1 cellular context compared by ENCODE assay signal in the genomic region with DNA sequence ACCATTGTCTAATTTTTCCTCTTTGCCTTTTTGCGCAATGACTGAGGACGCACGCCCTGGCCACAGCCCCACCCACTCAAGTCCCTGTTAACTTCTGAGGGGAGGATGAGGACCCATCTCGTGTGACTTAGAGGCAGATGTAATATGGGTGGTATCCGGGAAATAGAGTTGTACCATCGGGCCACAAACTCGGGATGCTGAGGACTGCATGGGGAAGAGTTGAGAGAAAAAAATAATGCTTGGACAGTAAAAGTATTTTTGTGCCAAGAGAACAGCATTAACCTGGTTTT.
TF ChIP-seq lines count a peak whose summit lies in the region.

No MANE protein-coding gene starts in this region.

TF ChIP-seq in K562, 482 proteins besides CTCF, POLR2A, EP300 and RAD21 (continued from another document and continues in another):
- TF ChIP-seq, protein P1, sequence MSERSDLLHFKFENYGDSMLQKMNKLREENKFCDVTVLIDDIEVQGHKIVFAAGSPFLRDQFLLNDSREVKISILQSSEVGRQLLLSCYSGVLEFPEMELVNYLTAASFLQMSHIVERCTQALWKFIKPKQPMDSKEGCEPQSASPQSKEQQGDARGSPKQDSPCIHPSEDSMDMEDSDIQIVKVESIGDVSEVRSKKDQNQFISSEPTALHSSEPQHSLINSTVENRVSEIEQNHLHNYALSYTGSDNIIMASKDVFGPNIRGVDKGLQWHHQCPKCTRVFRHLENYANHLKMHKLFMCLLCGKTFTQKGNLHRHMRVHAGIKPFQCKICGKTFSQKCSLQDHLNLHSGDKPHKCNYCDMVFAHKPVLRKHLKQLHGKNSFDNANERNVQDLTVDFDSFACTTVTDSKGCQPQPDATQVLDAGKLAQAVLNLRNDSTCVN (CRISPR knock-in tag; IDR thresholded peaks at IDR 0.05): no peak
- TF ChIP-seq, protein P2, sequence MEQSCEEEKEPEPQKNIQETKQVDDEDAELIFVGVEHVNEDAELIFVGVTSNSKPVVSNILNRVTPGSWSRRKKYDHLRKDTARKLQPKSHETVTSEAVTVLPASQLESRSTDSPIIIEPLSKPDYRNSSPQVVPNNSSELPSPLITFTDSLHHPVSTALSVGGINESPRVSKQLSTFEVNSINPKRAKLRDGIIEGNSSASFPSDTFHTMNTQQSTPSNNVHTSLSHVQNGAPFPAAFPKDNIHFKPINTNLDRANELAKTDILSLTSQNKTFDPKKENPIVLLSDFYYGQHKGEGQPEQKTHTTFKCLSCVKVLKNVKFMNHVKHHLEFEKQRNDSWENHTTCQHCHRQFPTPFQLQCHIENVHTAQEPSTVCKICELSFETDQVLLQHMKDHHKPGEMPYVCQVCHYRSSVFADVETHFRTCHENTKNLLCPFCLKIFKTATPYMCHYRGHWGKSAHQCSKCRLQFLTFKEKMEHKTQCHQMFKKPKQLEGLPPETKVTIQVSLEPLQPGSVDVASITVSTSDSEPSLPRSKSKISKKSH (CRISPR knock-in tag; IDR thresholded peaks at IDR 0.05): no peak
- TF ChIP-seq TAF7 (tag; IDR thresholded peaks at IDR 0.05) (peak; percentile 35; the same call in 1 of the 2 replicates), KLF16 (IDR thresholded peaks at IDR 0.05) (no peak), HNRNPH1 (optimal IDR thresholded peaks at IDR 0.05; ENCODE audit: low read depth, low read length) (no peak), ZBTB8A (IDR thresholded peaks at IDR 0.05; ENCODE audit: partially characterized antibody) (no peak), NR4A1 (CRISPR knock-in tag; IDR thresholded peaks at IDR 0.05) (no peak), NR4A1 (tag; IDR thresholded peaks at IDR 0.05) (peak; percentile 82; the same call in 1 of the 2 replicates), ASH1L (IDR thresholded peaks at IDR 0.05; ENCODE audit: borderline replicate concordance, low read depth, partially characterized antibody) (peak; percentile 6), GATAD2B (IDR thresholded peaks at IDR 0.05; ENCODE audit: borderline replicate concordance) (0 out of 2 replicates have a peak, but pooled peaks have one; percentile 1), EHMT2 (IDR thresholded peaks at IDR 0.05) (0 out of 2 replicates have a peak, but pooled peaks have one; percentile 3), NRF1 (conservative IDR thresholded peaks at IDR 0.05 in 1 of 2, IDR thresholded peaks at IDR 0.05 in 1 of 2) (peak in 1 of 2 experiments; percentile 15; a peak in 1 of 4 replicates), HDAC8 (tag; IDR thresholded peaks at IDR 0.05) (0 out of 2 replicates have a peak, but pooled peaks have one; percentile 81), MCM2 (IDR thresholded peaks at IDR 0.05; ENCODE audit: low read depth) (no peak), ZKSCAN8 (CRISPR knock-in tag; IDR thresholded peaks at IDR 0.05) (peak; percentile 85), ZBED1 (IDR thresholded peaks at IDR 0.05) (no peak), NFATC3 (IDR thresholded peaks at IDR 0.05) (0 out of 2 replicates have a peak, but pooled peaks have one; percentile 53), ARNT (IDR thresholded peaks at IDR 0.05) (no peak)
- TF ChIP-seq, protein P3, sequence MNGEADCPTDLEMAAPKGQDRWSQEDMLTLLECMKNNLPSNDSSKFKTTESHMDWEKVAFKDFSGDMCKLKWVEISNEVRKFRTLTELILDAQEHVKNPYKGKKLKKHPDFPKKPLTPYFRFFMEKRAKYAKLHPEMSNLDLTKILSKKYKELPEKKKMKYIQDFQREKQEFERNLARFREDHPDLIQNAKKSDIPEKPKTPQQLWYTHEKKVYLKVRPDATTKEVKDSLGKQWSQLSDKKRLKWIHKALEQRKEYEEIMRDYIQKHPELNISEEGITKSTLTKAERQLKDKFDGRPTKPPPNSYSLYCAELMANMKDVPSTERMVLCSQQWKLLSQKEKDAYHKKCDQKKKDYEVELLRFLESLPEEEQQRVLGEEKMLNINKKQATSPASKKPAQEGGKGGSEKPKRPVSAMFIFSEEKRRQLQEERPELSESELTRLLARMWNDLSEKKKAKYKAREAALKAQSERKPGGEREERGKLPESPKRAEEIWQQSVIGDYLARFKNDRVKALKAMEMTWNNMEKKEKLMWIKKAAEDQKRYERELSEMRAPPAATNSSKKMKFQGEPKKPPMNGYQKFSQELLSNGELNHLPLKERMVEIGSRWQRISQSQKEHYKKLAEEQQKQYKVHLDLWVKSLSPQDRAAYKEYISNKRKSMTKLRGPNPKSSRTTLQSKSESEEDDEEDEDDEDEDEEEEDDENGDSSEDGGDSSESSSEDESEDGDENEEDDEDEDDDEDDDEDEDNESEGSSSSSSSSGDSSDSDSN (IDR thresholded peaks at IDR 0.05; ENCODE audit: borderline replicate concordance in 1 of 2, low read depth in 2 of 2, low read length in 2 of 2): no peak
- TF ChIP-seq, protein P4, sequence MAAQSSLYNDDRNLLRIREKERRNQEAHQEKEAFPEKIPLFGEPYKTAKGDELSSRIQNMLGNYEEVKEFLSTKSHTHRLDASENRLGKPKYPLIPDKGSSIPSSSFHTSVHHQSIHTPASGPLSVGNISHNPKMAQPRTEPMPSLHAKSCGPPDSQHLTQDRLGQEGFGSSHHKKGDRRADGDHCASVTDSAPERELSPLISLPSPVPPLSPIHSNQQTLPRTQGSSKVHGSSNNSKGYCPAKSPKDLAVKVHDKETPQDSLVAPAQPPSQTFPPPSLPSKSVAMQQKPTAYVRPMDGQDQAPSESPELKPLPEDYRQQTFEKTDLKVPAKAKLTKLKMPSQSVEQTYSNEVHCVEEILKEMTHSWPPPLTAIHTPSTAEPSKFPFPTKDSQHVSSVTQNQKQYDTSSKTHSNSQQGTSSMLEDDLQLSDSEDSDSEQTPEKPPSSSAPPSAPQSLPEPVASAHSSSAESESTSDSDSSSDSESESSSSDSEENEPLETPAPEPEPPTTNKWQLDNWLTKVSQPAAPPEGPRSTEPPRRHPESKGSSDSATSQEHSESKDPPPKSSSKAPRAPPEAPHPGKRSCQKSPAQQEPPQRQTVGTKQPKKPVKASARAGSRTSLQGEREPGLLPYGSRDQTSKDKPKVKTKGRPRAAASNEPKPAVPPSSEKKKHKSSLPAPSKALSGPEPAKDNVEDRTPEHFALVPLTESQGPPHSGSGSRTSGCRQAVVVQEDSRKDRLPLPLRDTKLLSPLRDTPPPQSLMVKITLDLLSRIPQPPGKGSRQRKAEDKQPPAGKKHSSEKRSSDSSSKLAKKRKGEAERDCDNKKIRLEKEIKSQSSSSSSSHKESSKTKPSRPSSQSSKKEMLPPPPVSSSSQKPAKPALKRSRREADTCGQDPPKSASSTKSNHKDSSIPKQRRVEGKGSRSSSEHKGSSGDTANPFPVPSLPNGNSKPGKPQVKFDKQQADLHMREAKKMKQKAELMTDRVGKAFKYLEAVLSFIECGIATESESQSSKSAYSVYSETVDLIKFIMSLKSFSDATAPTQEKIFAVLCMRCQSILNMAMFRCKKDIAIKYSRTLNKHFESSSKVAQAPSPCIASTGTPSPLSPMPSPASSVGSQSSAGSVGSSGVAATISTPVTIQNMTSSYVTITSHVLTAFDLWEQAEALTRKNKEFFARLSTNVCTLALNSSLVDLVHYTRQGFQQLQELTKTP (IDR thresholded peaks at IDR 0.05; ENCODE audit: low read depth in 1 of 2, partially characterized antibody in 2 of 2): no peak
- TF ChIP-seq, protein P5, sequence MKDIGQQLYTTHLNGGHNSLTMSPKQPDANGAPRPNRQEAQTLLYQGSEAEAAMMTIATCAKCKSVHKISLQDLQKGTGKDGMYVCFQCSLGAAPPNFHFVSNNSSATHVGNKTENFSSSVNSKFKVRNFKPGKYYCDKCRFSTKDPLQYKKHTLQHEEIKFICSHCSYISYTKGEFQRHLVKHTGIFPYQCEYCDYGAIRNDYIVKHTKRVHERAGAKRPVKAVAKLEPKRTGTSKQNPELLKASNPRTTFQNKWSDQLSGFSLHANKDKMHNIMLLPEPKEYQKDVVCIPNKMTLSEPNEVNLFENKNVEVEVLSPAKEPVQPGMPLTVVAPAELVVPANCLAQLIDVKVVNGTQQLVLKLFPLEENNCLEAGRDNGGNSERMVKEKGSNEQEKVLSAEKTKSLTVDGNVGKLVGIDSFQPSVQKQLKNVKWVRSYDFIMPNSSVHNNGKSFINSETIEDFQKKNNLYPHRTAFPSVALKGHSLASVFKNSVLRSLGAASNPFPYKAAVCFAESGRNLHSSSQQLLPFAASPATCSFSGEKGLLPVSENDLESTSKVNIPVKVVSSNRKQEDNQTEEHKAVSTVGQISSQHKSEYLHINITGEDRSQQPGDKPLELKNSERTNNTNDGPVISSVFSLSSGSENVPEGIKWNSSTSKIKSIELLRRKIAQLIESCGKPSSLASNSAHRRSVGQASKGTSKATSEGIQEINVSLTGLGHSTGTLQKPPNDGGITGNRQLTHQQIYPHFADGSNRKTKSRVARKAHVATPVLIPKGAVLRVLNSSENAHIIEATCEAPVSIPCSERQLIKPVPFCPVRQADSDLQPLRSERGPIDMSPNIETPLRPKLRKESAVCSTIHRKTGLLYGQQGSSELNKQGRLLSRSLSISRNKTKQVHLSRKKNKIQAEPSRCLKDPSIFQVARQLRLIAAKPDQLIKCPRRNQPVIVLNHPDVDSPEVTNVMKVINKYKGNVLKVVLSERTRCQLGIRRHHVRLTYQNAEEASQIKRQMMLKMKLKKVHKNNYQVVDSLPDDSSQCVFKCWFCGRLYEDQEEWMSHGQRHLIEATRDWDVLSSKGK (CRISPR knock-in tag; IDR thresholded peaks at IDR 0.05): no peak
- TF ChIP-seq, protein P6, sequence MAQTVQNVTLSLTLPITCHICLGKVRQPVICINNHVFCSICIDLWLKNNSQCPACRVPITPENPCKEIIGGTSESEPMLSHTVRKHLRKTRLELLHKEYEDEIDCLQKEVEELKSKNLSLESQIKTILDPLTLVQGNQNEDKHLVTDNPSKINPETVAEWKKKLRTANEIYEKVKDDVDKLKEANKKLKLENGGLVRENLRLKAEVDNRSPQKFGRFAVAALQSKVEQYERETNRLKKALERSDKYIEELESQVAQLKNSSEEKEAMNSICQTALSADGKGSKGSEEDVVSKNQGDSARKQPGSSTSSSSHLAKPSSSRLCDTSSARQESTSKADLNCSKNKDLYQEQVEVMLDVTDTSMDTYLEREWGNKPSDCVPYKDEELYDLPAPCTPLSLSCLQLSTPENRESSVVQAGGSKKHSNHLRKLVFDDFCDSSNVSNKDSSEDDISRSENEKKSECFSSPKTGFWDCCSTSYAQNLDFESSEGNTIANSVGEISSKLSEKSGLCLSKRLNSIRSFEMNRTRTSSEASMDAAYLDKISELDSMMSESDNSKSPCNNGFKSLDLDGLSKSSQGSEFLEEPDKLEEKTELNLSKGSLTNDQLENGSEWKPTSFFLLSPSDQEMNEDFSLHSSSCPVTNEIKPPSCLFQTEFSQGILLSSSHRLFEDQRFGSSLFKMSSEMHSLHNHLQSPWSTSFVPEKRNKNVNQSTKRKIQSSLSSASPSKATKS (CRISPR knock-in tag; IDR thresholded peaks at IDR 0.05): no peak
- TF ChIP-seq, protein P7, sequence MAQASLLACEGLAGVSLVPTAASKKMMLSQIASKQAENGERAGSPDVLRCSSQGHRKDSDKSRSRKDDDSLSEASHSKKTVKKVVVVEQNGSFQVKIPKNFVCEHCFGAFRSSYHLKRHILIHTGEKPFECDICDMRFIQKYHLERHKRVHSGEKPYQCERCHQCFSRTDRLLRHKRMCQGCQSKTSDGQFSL (CRISPR knock-in tag; IDR thresholded peaks at IDR 0.05): no peak
- TF ChIP-seq, protein P7 (tag; IDR thresholded peaks at IDR 0.05): peak in 1 of 2 experiments; percentile 45; a peak in 1 of 4 replicates
- TF ChIP-seq, protein P8, sequence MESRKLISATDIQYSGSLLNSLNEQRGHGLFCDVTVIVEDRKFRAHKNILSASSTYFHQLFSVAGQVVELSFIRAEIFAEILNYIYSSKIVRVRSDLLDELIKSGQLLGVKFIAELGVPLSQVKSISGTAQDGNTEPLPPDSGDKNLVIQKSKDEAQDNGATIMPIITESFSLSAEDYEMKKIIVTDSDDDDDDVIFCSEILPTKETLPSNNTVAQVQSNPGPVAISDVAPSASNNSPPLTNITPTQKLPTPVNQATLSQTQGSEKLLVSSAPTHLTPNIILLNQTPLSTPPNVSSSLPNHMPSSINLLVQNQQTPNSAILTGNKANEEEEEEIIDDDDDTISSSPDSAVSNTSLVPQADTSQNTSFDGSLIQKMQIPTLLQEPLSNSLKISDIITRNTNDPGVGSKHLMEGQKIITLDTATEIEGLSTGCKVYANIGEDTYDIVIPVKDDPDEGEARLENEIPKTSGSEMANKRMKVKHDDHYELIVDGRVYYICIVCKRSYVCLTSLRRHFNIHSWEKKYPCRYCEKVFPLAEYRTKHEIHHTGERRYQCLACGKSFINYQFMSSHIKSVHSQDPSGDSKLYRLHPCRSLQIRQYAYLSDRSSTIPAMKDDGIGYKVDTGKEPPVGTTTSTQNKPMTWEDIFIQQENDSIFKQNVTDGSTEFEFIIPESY (CRISPR knock-in tag; IDR thresholded peaks at IDR 0.05): peak; percentile 3; the same call in 1 of the 2 replicates
- TF ChIP-seq, protein P9, sequence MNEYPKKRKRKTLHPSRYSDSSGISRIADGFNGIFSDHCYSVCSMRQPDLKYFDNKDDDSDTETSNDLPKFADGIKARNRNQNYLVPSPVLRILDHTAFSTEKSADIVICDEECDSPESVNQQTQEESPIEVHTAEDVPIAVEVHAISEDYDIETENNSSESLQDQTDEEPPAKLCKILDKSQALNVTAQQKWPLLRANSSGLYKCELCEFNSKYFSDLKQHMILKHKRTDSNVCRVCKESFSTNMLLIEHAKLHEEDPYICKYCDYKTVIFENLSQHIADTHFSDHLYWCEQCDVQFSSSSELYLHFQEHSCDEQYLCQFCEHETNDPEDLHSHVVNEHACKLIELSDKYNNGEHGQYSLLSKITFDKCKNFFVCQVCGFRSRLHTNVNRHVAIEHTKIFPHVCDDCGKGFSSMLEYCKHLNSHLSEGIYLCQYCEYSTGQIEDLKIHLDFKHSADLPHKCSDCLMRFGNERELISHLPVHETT (CRISPR knock-in tag; conservative IDR thresholded peaks at IDR 0.05 in 1 of 2, IDR thresholded peaks at IDR 0.05 in 1 of 2): 0 out of 4 replicates have a peak, but pooled peaks of 1 of the 2 experiments have one; percentile 36
- TF ChIP-seq, protein P10, sequence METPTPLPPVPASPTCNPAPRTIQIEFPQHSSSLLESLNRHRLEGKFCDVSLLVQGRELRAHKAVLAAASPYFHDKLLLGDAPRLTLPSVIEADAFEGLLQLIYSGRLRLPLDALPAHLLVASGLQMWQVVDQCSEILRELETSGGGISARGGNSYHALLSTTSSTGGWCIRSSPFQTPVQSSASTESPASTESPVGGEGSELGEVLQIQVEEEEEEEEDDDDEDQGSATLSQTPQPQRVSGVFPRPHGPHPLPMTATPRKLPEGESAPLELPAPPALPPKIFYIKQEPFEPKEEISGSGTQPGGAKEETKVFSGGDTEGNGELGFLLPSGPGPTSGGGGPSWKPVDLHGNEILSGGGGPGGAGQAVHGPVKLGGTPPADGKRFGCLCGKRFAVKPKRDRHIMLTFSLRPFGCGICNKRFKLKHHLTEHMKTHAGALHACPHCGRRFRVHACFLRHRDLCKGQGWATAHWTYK (CRISPR knock-in tag; IDR thresholded peaks at IDR 0.05): no peak
- TF ChIP-seq, protein P11, sequence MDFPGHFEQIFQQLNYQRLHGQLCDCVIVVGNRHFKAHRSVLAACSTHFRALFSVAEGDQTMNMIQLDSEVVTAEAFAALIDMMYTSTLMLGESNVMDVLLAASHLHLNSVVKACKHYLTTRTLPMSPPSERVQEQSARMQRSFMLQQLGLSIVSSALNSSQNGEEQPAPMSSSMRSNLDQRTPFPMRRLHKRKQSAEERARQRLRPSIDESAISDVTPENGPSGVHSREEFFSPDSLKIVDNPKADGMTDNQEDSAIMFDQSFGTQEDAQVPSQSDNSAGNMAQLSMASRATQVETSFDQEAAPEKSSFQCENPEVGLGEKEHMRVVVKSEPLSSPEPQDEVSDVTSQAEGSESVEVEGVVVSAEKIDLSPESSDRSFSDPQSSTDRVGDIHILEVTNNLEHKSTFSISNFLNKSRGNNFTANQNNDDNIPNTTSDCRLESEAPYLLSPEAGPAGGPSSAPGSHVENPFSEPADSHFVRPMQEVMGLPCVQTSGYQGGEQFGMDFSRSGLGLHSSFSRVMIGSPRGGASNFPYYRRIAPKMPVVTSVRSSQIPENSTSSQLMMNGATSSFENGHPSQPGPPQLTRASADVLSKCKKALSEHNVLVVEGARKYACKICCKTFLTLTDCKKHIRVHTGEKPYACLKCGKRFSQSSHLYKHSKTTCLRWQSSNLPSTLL (IDR thresholded peaks at IDR 0.05): no peak
